In the genomic region with DNA sequence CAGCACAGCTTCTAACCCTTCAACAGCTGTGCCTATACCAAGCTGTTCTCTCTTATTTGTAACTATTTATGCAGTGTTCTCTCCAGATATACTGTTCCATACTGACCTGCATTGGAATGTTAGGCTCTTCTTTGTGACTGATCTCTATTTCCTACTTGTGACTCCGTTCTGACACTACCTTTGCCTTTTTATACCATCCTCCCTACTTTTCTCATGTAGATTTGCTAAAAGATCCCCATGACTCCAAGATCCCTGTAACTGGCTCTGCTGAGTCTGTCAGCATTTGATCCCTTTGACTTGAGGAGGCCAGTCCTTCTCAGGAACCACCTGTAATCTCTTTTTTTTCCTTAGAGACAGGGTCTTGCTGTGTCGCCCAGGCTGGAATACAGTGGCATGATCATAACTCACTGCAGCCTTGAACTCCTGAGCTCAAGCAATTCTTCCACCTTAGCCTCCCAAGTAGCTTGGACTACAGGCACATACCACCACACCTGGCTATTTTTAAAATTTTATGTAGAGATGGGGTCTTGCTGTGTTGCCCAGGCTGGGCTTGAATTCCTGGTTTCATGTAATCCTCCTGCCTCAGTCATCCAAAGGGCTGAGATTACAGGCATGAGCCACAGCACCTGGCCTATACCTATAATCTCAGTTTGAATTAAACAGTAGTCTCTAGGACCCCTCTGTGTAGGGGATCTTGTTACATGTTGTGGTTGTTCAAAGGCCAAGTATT, we compare ENCODE assay signal across 2 cellular contexts.
TF ChIP-seq lines count a peak whose summit lies in the region.

No MANE protein-coding gene starts in this region.

TF ChIP-seq in A549, 52 proteins besides CTCF, POLR2A, EP300 and RAD21 (continued from another document):
- TF ChIP-seq, protein P1, sequence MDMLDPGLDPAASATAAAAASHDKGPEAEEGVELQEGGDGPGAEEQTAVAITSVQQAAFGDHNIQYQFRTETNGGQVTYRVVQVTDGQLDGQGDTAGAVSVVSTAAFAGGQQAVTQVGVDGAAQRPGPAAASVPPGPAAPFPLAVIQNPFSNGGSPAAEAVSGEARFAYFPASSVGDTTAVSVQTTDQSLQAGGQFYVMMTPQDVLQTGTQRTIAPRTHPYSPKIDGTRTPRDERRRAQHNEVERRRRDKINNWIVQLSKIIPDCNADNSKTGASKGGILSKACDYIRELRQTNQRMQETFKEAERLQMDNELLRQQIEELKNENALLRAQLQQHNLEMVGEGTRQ (IDR thresholded peaks at IDR 0.05), result no peak
- no peak for TF ChIP-seq PHF8 (IDR thresholded peaks at IDR 0.05; ENCODE audit: borderline replicate concordance, low read depth)
- no peak for TF ChIP-seq NR3C1 (IDR thresholded peaks at IDR 0.05)
- no peak for TF ChIP-seq ZNF302 (CRISPR knock-in tag; IDR thresholded peaks at IDR 0.05)
- TF ChIP-seq RCOR1 (IDR thresholded peaks at IDR 0.05; ENCODE audit: low read depth, low read length), result no peak
- no peak for TF ChIP-seq ESRRA (IDR thresholded peaks at IDR 0.05; ENCODE audit: borderline replicate concordance, low read length)
- TF ChIP-seq, protein P2, sequence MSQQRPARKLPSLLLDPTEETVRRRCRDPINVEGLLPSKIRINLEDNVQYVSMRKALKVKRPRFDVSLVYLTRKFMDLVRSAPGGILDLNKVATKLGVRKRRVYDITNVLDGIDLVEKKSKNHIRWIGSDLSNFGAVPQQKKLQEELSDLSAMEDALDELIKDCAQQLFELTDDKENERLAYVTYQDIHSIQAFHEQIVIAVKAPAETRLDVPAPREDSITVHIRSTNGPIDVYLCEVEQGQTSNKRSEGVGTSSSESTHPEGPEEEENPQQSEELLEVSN (IDR thresholded peaks at IDR 0.05; ENCODE audit: borderline replicate concordance, low read depth), result no peak
- no peak for TF ChIP-seq HDAC2 (IDR thresholded peaks at IDR 0.05)
- TF ChIP-seq, protein P3, sequence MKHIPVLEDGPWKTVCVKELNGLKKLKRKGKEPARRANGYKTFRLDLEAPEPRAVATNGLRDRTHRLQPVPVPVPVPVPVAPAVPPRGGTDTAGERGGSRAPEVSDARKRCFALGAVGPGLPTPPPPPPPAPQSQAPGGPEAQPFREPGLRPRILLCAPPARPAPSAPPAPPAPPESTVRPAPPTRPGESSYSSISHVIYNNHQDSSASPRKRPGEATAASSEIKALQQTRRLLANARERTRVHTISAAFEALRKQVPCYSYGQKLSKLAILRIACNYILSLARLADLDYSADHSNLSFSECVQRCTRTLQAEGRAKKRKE (CRISPR knock-in tag; IDR thresholded peaks at IDR 0.05; ENCODE audit: low read depth), result no peak

TF ChIP-seq in GM23338, 12 proteins besides CTCF, POLR2A, EP300 and RAD21 (continued from another document):
- TF ChIP-seq, protein P4, sequence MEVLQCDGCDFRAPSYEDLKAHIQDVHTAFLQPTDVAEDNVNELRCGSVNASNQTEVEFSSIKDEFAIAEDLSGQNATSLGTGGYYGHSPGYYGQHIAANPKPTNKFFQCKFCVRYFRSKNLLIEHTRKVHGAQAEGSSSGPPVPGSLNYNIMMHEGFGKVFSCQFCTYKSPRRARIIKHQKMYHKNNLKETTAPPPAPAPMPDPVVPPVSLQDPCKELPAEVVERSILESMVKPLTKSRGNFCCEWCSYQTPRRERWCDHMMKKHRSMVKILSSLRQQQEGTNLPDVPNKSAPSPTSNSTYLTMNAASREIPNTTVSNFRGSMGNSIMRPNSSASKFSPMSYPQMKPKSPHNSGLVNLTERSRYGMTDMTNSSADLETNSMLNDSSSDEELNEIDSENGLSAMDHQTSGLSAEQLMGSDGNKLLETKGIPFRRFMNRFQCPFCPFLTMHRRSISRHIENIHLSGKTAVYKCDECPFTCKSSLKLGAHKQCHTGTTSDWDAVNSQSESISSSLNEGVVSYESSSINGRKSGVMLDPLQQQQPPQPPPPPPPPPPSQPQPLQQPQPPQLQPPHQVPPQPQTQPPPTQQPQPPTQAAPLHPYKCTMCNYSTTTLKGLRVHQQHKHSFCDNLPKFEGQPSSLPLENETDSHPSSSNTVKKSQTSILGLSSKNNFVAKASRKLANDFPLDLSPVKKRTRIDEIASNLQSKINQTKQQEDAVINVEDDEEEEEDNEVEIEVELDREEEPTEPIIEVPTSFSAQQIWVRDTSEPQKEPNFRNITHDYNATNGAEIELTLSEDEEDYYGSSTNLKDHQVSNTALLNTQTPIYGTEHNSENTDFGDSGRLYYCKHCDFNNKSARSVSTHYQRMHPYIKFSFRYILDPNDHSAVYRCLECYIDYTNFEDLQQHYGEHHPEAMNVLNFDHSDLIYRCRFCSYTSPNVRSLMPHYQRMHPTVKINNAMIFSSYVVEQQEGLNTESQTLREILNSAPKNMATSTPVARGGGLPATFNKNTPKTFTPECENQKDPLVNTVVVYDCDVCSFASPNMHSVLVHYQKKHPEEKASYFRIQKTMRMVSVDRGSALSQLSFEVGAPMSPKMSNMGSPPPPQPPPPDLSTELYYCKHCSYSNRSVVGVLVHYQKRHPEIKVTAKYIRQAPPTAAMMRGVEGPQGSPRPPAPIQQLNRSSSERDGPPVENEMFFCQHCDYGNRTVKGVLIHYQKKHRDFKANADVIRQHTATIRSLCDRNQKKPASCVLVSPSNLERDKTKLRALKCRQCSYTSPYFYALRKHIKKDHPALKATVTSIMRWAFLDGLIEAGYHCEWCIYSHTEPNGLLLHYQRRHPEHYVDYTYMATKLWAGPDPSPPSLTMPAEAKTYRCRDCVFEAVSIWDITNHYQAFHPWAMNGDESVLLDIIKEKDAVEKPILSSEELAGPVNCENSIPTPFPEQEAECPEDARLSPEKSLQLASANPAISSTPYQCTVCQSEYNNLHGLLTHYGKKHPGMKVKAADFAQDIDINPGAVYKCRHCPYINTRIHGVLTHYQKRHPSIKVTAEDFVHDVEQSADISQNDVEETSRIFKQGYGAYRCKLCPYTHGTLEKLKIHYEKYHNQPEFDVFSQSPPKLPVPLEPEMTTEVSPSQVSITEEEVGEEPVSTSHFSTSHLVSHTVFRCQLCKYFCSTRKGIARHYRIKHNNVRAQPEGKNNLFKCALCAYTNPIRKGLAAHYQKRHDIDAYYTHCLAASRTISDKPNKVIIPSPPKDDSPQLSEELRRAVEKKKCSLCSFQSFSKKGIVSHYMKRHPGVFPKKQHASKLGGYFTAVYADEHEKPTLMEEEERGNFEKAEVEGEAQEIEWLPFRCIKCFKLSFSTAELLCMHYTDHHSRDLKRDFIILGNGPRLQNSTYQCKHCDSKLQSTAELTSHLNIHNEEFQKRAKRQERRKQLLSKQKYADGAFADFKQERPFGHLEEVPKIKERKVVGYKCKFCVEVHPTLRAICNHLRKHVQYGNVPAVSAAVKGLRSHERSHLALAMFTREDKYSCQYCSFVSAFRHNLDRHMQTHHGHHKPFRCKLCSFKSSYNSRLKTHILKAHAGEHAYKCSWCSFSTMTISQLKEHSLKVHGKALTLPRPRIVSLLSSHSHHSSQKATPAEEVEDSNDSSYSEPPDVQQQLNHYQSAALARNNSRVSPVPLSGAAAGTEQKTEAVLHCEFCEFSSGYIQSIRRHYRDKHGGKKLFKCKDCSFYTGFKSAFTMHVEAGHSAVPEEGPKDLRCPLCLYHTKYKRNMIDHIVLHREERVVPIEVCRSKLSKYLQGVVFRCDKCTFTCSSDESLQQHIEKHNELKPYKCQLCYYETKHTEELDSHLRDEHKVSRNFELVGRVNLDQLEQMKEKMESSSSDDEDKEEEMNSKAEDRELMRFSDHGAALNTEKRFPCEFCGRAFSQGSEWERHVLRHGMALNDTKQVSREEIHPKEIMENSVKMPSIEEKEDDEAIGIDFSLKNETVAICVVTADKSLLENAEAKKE (CRISPR knock-in tag; IDR thresholded peaks at IDR 0.05), result no peak
- TF ChIP-seq EZH2 (IDR thresholded peaks at IDR 0.05; ENCODE audit: low read depth, unreplicated experiment), result no peak
- TF ChIP-seq NANOG (IDR thresholded peaks at IDR 0.05; ENCODE audit: borderline replicate concordance), result no peak
- TF ChIP-seq, protein P5, sequence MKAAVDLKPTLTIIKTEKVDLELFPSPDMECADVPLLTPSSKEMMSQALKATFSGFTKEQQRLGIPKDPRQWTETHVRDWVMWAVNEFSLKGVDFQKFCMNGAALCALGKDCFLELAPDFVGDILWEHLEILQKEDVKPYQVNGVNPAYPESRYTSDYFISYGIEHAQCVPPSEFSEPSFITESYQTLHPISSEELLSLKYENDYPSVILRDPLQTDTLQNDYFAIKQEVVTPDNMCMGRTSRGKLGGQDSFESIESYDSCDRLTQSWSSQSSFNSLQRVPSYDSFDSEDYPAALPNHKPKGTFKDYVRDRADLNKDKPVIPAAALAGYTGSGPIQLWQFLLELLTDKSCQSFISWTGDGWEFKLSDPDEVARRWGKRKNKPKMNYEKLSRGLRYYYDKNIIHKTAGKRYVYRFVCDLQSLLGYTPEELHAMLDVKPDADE (IDR thresholded peaks at IDR 0.05), result no peak
- no peak for TF ChIP-seq ZNF114 (CRISPR knock-in tag; IDR thresholded peaks at IDR 0.05)
- no peak for TF ChIP-seq JUNB (IDR thresholded peaks at IDR 0.05; ENCODE audit: unreplicated experiment)
